ENCODE assay signal across 8 cellular contexts in the genomic region with DNA sequence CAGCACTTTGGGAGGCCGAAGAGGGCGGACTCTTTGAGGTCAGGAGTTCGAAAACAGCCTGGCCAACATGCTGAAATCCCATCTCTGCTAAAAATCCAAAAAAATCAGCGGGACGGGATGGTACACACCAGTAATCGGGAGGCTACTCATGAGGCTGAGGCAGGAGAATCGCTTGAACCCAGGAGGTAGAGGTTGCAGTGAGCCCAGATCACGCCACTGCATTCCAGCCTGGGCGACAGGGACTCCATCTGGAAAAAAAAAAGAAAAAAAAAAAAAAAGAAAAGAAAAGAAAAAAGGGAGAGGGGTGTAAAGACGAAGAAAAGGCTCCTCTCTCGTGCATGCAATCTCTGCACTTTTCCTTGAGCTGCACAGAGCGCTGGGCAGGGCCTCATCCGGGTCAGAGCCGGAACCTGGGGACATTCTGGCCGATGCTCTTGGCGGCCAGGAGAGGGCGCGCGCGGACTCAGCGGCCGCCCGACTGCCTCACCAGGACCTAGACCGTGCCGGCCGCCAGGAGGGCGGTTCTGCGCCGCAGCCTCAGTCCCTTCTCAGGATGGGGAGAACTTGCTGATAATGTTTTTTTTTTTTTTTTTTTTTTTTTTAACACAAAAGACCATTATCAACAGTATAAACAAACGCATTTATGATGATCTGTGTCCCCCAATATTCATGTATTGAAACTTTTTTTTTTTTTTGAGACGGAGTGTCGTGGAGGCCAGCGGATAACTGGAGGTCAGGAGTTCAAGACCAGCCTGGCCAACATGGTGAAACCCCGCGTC. TPM values are rescaled to one million over a fixed set of nuclear protein-coding genes. Genes with fewer than 3 reads are reported as not detected.
A peak's percentile ranks its signal among the peaks of the same experiment; 100 is the strongest.
DNase-seq lines count a peak whose midpoint lies in the region; ATAC-seq and TF ChIP-seq lines count a peak whose summit lies in the region.

No MANE protein-coding gene starts in this region.

- TF ChIP-seq POLR2A in prostate gland (IDR thresholded peaks at IDR 0.05): no peak

- intact Hi-C loops in CD8-positive, alpha-beta T cell (cut with DNase I, micrococcal nuclease): loop anchor here (1.0 to 2.0 kb wide), 4 partner anchors 30 to 53 kb away; no protein-coding TSS in a partner anchor
- intact Hi-C loops in prostate gland (cut with DNase I): loop anchor here (5.0 kb wide), 2 partner anchors 38 to 53 kb away; a partner anchor contains a TSS

- H3K36me3 ChIP-seq in CD8-positive, alpha-beta T cell (ENCODE audit: insufficient read depth, low read length): no peaks in the 10 kb centered on the region
- H3K36me3 ChIP-seq in cardiac muscle cell (no peaks in the 10 kb centered on the region), prostate gland (no peaks in the 10 kb centered on the region)

- peak; percentile 37 to 79 (median 57) for DNase-seq in CD8-positive, alpha-beta T cell
- DNase-seq in MV-4-11 (lab: John Stamatoyannopoulos, UW) (peak; percentile 63), SKM-1 treated with dmso at 0.1 percent for 144 hours (lab: John Stamatoyannopoulos, UW; ENCODE audit: unreplicated experiment) (peak; percentile 79), cardiac muscle cell (ENCODE audit: low read depth in 1 of 2, low spot score in 1 of 2) (peak; percentile 84 to 87), prostate gland (ENCODE audit: low spot score) (peak; percentile 74)
- peak; percentile 77 for DNase-seq in activated naive CD4-positive, alpha-beta T cell treated with anti-CD3 and anti-CD28 coated beads, Interleukin-2, amount 10 ng/mL, durations not matched to agents 7 days and 5 days

- WGBS in prostate gland: 24% methylated on average over 35 of the region's 35 CpGs

- no peak overlapping the region for H3K27ac ChIP-seq in CD8-positive, alpha-beta T cell (ENCODE audit: low read depth, low read length)
- H3K27ac ChIP-seq in cardiac muscle cell: no peak overlapping the region
- peak overlapping the region; percentile 15 to 41 for H3K27ac ChIP-seq in prostate gland

- TF ChIP-seq CTCF in CD8-positive, alpha-beta T cell (IDR thresholded peaks at IDR 0.05): peak; percentile 98
- TF ChIP-seq CTCF in cardiac muscle cell (IDR thresholded peaks at IDR 0.05; ENCODE audit: low read depth, low read length) (peak; percentile 94), prostate gland (IDR thresholded peaks at IDR 0.05) (peak; percentile 79 to 99 (median 92))

- H3K36me3 Mint-ChIP-seq in CD8-positive, alpha-beta T cell: no peaks in the 10 kb centered on the region
- H3K36me3 Mint-ChIP-seq in activated naive CD4-positive, alpha-beta T cell treated with anti-CD3 and anti-CD28 coated beads, Interleukin-2, amount 10 ng/mL, durations not matched to agents 7 days and 5 days: no peaks in the 10 kb centered on the region

- H3K4me3 ChIP-seq in CD8-positive, alpha-beta T cell (ENCODE audit: low read depth, low read length): no peak overlapping the region
- H3K4me3 ChIP-seq in cardiac muscle cell: no peak overlapping the region
- no peak overlapping the region for H3K4me3 ChIP-seq in prostate gland

- CTCF ChIA-PET in CD8-positive, alpha-beta T cell (lab: Charles Lee): interaction anchor here (1.0 to 6.7 kb wide), 7 partner anchors 12 to 53 kb away, joined by 3 to 55 read pairs (median 5); no protein-coding TSS in a partner anchor
- CTCF ChIA-PET in activated naive CD4-positive, alpha-beta T cell treated with anti-CD3 and anti-CD28 coated beads, Interleukin-2, amount 10 ng/mL, durations not matched to agents 7 days and 5 days (lab: Charles Lee): interaction anchor here (0.6 to 2.5 kb wide), 6 partner anchors 8 to 37 kb away, joined by 3 to 12 read pairs (median 6); a partner anchor contains a TSS

- ATAC-seq in CD8-positive, alpha-beta T cell: peak; percentile 100
- ATAC-seq in GM21423 (IDR thresholded peaks at IDR 0.05; ENCODE audit: unreplicated experiment) (peak; percentile 60), GM18498 (IDR thresholded peaks at IDR 0.05; ENCODE audit: unreplicated experiment) (no peak)

- no peaks in the 10 kb centered on the region for H3K27me3 Mint-ChIP-seq in CD8-positive, alpha-beta T cell (ENCODE audit: low read depth)
- peaks cover 52% of the 10 kb centered on the region for H3K27me3 Mint-ChIP-seq in activated naive CD4-positive, alpha-beta T cell treated with anti-CD3 and anti-CD28 coated beads, Interleukin-2, amount 10 ng/mL, durations not matched to agents 7 days and 5 days

- H3K27ac Mint-ChIP-seq in CD8-positive, alpha-beta T cell: no peak overlapping the region
- H3K27ac Mint-ChIP-seq in activated naive CD4-positive, alpha-beta T cell treated with anti-CD3 and anti-CD28 coated beads, Interleukin-2, amount 10 ng/mL, durations not matched to agents 7 days and 5 days: no peak overlapping the region

- H3K9me3 ChIP-seq in CD8-positive, alpha-beta T cell (ENCODE audit: low read length): no peaks in the 10 kb centered on the region
- H3K9me3 ChIP-seq in cardiac muscle cell (ENCODE audit: low read depth) (no peaks in the 10 kb centered on the region), prostate gland (no peaks in the 10 kb centered on the region)

- no peaks in the 10 kb centered on the region for H3K4me1 Mint-ChIP-seq in CD8-positive, alpha-beta T cell (ENCODE audit: low read depth)
- peaks cover 6% of the 10 kb centered on the region for H3K4me1 Mint-ChIP-seq in activated naive CD4-positive, alpha-beta T cell treated with anti-CD3 and anti-CD28 coated beads, Interleukin-2, amount 10 ng/mL, durations not matched to agents 7 days and 5 days

- H3K27me3 ChIP-seq in CD8-positive, alpha-beta T cell (ENCODE audit: insufficient read depth, low read length): no peaks in the 10 kb centered on the region
- H3K27me3 ChIP-seq in cardiac muscle cell (peaks cover 18% of the 10 kb centered on the region), prostate gland (replicated peaks; ENCODE audit: insufficient read depth) (no peaks in the 10 kb centered on the region)

- H3K4me1 ChIP-seq in CD8-positive, alpha-beta T cell (ENCODE audit: insufficient read depth, low read length): no peaks in the 10 kb centered on the region
- H3K4me1 ChIP-seq in cardiac muscle cell (ENCODE audit: low read depth): no peaks in the 10 kb centered on the region
- H3K4me1 ChIP-seq in prostate gland (replicated peaks): peaks cover 3% of the 10 kb centered on the region

- POLR2A ChIA-PET in CD8-positive, alpha-beta T cell (lab: Charles Lee): no interaction called here

- no peak overlapping the region for H3K4me3 Mint-ChIP-seq in CD8-positive, alpha-beta T cell
- no peak overlapping the region for H3K4me3 Mint-ChIP-seq in activated naive CD4-positive, alpha-beta T cell treated with anti-CD3 and anti-CD28 coated beads, Interleukin-2, amount 10 ng/mL, durations not matched to agents 7 days and 5 days

- no peaks in the 10 kb centered on the region for H3K9me3 Mint-ChIP-seq in CD8-positive, alpha-beta T cell
- H3K9me3 Mint-ChIP-seq in activated naive CD4-positive, alpha-beta T cell treated with anti-CD3 and anti-CD28 coated beads, Interleukin-2, amount 10 ng/mL, durations not matched to agents 7 days and 5 days: peaks cover 4% of the 10 kb centered on the region

RNA-seq across cellular contexts. Expression of a gene that starts 8.2 kb away (rescaled TPM):
- total RNA-seq in CD8-positive, alpha-beta T cell: 10 to 100 TPM in 1 of 2 experiments, 1 to 10 TPM in 1; 9.3 to 10.9 TPM
- total RNA-seq in cardiac muscle cell: 134 and 148 TPM in 2 replicates
- polyA plus RNA-seq in cardiac muscle cell: 59.2 and 66.1 TPM in 2 replicates
- total RNA-seq in prostate gland: 100 to 1,000 TPM in 1 of 2 donors, 10 to 100 TPM in 1; 78.8 to 150 TPM

RNA-seq across cellular contexts. Expression of a gene that starts 16.8 kb away (rescaled TPM):
- 1 to 10 TPM; 2.1 to 2.4 TPM for total RNA-seq in CD8-positive, alpha-beta T cell
- total RNA-seq in cardiac muscle cell (not detected in 2 replicates), prostate gland (10 to 100 TPM; 18.6 to 30.9 TPM)
- polyA plus RNA-seq in cardiac muscle cell: not detected in 2 replicates

RNA-seq across cellular contexts. Expression of a gene that starts 37.0 kb away (rescaled TPM):
- total RNA-seq in CD8-positive, alpha-beta T cell: 10 to 100 TPM; 89.1 to 92.6 TPM
- total RNA-seq in cardiac muscle cell (33.2 and 58.7 TPM in 2 replicates), prostate gland (10 to 100 TPM; 53.0 to 55.6 TPM)
- polyA plus RNA-seq in cardiac muscle cell: 34.7 and 41.1 TPM in 2 replicates

RNA-seq across cellular contexts. Expression of a gene that starts 44.7 kb away (rescaled TPM):
- total RNA-seq in CD8-positive, alpha-beta T cell: not detected
- total RNA-seq in cardiac muscle cell (not detected in 2 replicates), prostate gland (100 to 1,000 TPM in 1 of 2 donors, 10 to 100 TPM in 1; 37.1 to 268 TPM)
- polyA plus RNA-seq in cardiac muscle cell: not detected in 2 replicates

RNA-seq across cellular contexts. Expression of a gene that starts 57.7 kb away (rescaled TPM):
- 1 to 10 TPM; 1.4 to 2.5 TPM for total RNA-seq in CD8-positive, alpha-beta T cell
- total RNA-seq in cardiac muscle cell (not detected in 2 replicates), prostate gland (10 to 100 TPM; 33.5 to 50.6 TPM)
- not detected in 2 replicates for polyA plus RNA-seq in cardiac muscle cell

Comparison
In these comparisons a context has a peak if more than half of its experiments do, and no peak if none do; other contexts are left out.
1. H3K27ac ChIP-seq: peak in prostate gland (2 of 2); none in CD8-positive, alpha-beta T cell (single experiment) and cardiac muscle cell (single experiment).
2. RNA of a gene that starts 8.2 kb away (total RNA-seq): 78.8 to 150 TPM in prostate gland and 134 to 148 TPM in cardiac muscle cell; 9.3 to 10.9 TPM in CD8-positive, alpha-beta T cell; every median in the first group is over 4 times any median in the second.
3. RNA of a gene that starts 16.8 kb away (total RNA-seq): 18.6 to 30.9 TPM in prostate gland; 2.1 to 2.4 TPM in CD8-positive, alpha-beta T cell and not detected in cardiac muscle cell; every median in the first group is over 4 times any median in the second.
4. Peak in every context shown above with its lines, with median percentiles within 50 percentile points of each other: DNase-seq and CTCF ChIP-seq.